ENCODE assay signal across 12 cellular contexts in genomic region chr3:133944181-133944580, GRCh38. TPM values are rescaled to one million over a fixed set of nuclear protein-coding genes. Genes with fewer than 3 reads are reported as not detected.
DNase-seq lines count a peak whose midpoint lies in the region; ATAC-seq and TF ChIP-seq lines count a peak whose summit lies in the region.
"Had no signal": no experiment of that assay in that cellular context is flagged by ENCODE, and none has a peak within 500 bp of the region (broad histone marks: within the 10 kb centered on the region; RNA-seq: fewer than 3 reads in every experiment).

No MANE protein-coding gene starts in this region.

- H3K36me3 ChIP-seq in BLaER1 (no peaks in the 10 kb centered on the region), esophagus squamous epithelium (no peaks in the 10 kb centered on the region), parathyroid adenoma (ENCODE audit: control insufficient read depth, insufficient read depth, low read length) (no peaks in the 10 kb centered on the region)

- H3K27me3 ChIP-seq in BLaER1: no peaks in the 10 kb centered on the region
- no peaks in the 10 kb centered on the region for H3K27me3 ChIP-seq in esophagus squamous epithelium
- H3K27me3 ChIP-seq in parathyroid adenoma (ENCODE audit: control insufficient read depth, insufficient read depth, low read length): no peaks in the 10 kb centered on the region

- H3K27ac ChIP-seq in BLaER1 (no peak overlapping the region), esophagus squamous epithelium (peak overlapping the region; percentile 37 to 85 (median 75)), parathyroid adenoma (peak overlapping the region; percentile 39)

- no peak for TF ChIP-seq CTCF in esophagus squamous epithelium (IDR thresholded peaks at IDR 0.05)
- TF ChIP-seq CTCF in parathyroid adenoma (IDR thresholded peaks at IDR 0.05): no peak

- H3K4me2 ChIP-seq in BLaER1 (peak overlapping the region; percentile 41; the same call in 1 of the 2 replicates), parathyroid adenoma (ENCODE audit: low read length) (no peak overlapping the region)

- no peak overlapping the region for H3K4me3 ChIP-seq in BLaER1
- no peak overlapping the region for H3K4me3 ChIP-seq in esophagus squamous epithelium
- no peak overlapping the region for H3K4me3 ChIP-seq in parathyroid adenoma (ENCODE audit: low read depth, low read length)

- DNase-seq in RPMI7951 (ENCODE audit: low read depth) (peak; percentile 74), esophagus squamous epithelium (lab: John Stamatoyannopoulos, UW) (no peak), GOT3 (lab: John Stamatoyannopoulos, UW) (no peak), T-helper 9 cell (no peak)
- DNase-seq: activated CD4-positive, alpha-beta T cell treated with anti-CD3 and anti-CD28 coated beads, Interleukin-2, amount 10 ng/mL, durations not matched to agents 24 days and 14 days; CD4-positive, alpha-beta T cell; midbrain had no signal

- no peaks in the 10 kb centered on the region for H4K20me1 ChIP-seq in BLaER1

- intact Hi-C loops in esophagus squamous epithelium (cut with DNase I): no loop called here

- H2AFZ ChIP-seq in parathyroid adenoma: no peak overlapping the region

- H3K9me3 ChIP-seq in BLaER1: no peaks in the 10 kb centered on the region
- H3K9me3 ChIP-seq in esophagus squamous epithelium: no peaks in the 10 kb centered on the region
- H3K9me3 ChIP-seq in parathyroid adenoma (ENCODE audit: control insufficient read depth, low read length): no peaks in the 10 kb centered on the region

- WGBS in esophagus squamous epithelium, 2 donors: 32 to 38% methylated on average over 2 of the region's 2 CpGs

- no peaks in the 10 kb centered on the region for H3K79me2 ChIP-seq in parathyroid adenoma

- ATAC-seq in GM18873 (IDR thresholded peaks at IDR 0.05; ENCODE audit: low FRiP score, unreplicated experiment) (no peak), HG03280 (IDR thresholded peaks at IDR 0.05; ENCODE audit: unreplicated experiment) (no peak)
- ATAC-seq: stimulated activated effector memory CD8-positive, alpha-beta T cell treated with anti-CD3 and anti-CD28 coated beads, Interleukin-12 subunit alpha, Interleukin-12 subunit beta, amount 100 ng/mL, for 72 hours had no signal

- H3K4me1 ChIP-seq in BLaER1: peaks cover 67% of the 10 kb centered on the region
- peaks cover 25 to 81% (median 35%) of the 10 kb centered on the region in 3 donors for H3K4me1 ChIP-seq in esophagus squamous epithelium
- peaks cover 3% of the 10 kb centered on the region for H3K4me1 ChIP-seq in parathyroid adenoma

- no peak for TF ChIP-seq POLR2A in esophagus squamous epithelium (IDR thresholded peaks at IDR 0.05)

- H3K9ac ChIP-seq in BLaER1 (no peak overlapping the region), parathyroid adenoma (no peak overlapping the region)

RNA-seq across cellular contexts. Expression of gene RAB6B, which starts 48.5 kb away (rescaled TPM):
- total RNA-seq in RPMI7951 (2014; rRNA removed; shearing (Covaris generic)): 0.12 and 0.29 TPM in 2 replicates
- total RNA-seq in esophagus squamous epithelium: 1 to 10 TPM in 2 of 4 donors, under 1 TPM in 2; 0.09 to 1.7 (median 0.68) TPM
- total RNA-seq: CD4-positive, alpha-beta T cell had no signal
